Comparison of ENCODE assay signal across 9 cellular contexts in the genomic region with DNA sequence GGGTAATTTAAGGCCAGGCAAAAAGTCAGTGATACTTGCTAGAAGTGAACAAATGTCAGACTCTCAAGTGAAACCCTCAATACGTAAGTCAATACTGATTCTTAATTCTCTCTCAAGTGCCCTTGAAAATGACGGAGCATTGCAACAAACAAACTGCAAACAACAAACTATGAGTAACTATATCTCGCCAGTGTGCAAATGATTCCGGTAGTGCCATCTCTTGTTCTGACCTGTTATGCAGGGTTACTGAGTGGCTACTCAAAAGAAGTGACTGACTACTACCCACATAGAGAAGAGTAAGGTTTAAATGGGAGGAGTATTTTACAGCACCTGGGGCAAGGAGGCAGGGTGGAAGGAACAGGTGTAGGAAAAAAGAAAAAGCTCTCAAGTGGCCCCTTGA. TPM values are rescaled to one million over a fixed set of nuclear protein-coding genes. Genes with fewer than 3 reads are reported as not detected.
DNase-seq lines count a peak whose midpoint lies in the region; ATAC-seq, FAIRE-seq and TF ChIP-seq lines count a peak whose summit lies in the region.
"Had no signal": no experiment of that assay in that cellular context is flagged by ENCODE, and none has a peak within 500 bp of the region (broad histone marks: within the 10 kb centered on the region; RNA-seq: fewer than 3 reads in every experiment).

No MANE protein-coding gene starts in this region.

- CTCF ChIA-PET in activated CD8-positive, alpha-beta T cell treated with anti-CD3 and anti-CD28 coated beads for 36 hours (lab: Charles Lee), result no interaction called here

- no peaks in the 10 kb centered on the region for H3K9me3 Mint-ChIP-seq in activated T-cell treated with anti-CD3 and anti-CD28 coated beads, Interleukin-2, amount 50 U/mL, for 4 hours
- H3K9me3 Mint-ChIP-seq in activated CD8-positive, alpha-beta T cell treated with anti-CD3 and anti-CD28 coated beads for 36 hours, result no peaks in the 10 kb centered on the region

- no peaks in the 10 kb centered on the region for H3K36me3 ChIP-seq in kidney (ENCODE audit: control insufficient read depth in 1 of 2, insufficient read depth in 2 of 2, low read length in 2 of 2)
- no peaks in the 10 kb centered on the region for H3K36me3 ChIP-seq in tibial artery

- H3K4me1 Mint-ChIP-seq in activated T-cell treated with anti-CD3 and anti-CD28 coated beads, Interleukin-2, amount 50 U/mL, for 4 hours (ENCODE audit: low read depth), result peaks cover 39% of the 10 kb centered on the region
- peaks cover 52% of the 10 kb centered on the region for H3K4me1 Mint-ChIP-seq in activated CD8-positive, alpha-beta T cell treated with anti-CD3 and anti-CD28 coated beads for 36 hours (ENCODE audit: low read depth)

- no peaks in the 10 kb centered on the region for H3K36me3 Mint-ChIP-seq in activated T-cell treated with anti-CD3 and anti-CD28 coated beads, Interleukin-2, amount 50 U/mL, for 4 hours (ENCODE audit: insufficient read depth)
- H3K36me3 Mint-ChIP-seq in activated CD8-positive, alpha-beta T cell treated with anti-CD3 and anti-CD28 coated beads for 36 hours (ENCODE audit: low read depth), result peaks cover 5% of the 10 kb centered on the region

- H3K27me3 Mint-ChIP-seq in activated T-cell treated with anti-CD3 and anti-CD28 coated beads, Interleukin-2, amount 50 U/mL, for 4 hours (ENCODE audit: low read depth), result no peaks in the 10 kb centered on the region
- H3K27me3 Mint-ChIP-seq in activated CD8-positive, alpha-beta T cell treated with anti-CD3 and anti-CD28 coated beads for 36 hours, result no peaks in the 10 kb centered on the region

- no peak for TF ChIP-seq CTCF in activated CD8-positive, alpha-beta T cell treated with anti-CD3 and anti-CD28 coated beads for 36 hours (IDR thresholded peaks at IDR 0.05)
- TF ChIP-seq CTCF in kidney (IDR thresholded peaks at IDR 0.05; ENCODE audit: borderline replicate concordance, extremely low read depth, insufficient read depth), result no peak
- TF ChIP-seq CTCF in tibial artery (IDR thresholded peaks at IDR 0.05), result no peak

- H3K27ac Mint-ChIP-seq in activated CD8-positive, alpha-beta T cell treated with anti-CD3 and anti-CD28 coated beads for 36 hours, result no peak overlapping the region

- peaks cover 5 to 13% of the 10 kb centered on the region in 2 donors for H3K4me1 ChIP-seq in kidney (ENCODE audit: control insufficient read depth in 1 of 2, insufficient read depth in 1 of 2, low read depth in 1 of 2, low read length in 2 of 2)
- peaks cover 0 to 42% (median 19%) of the 10 kb centered on the region in 4 donors for H3K4me1 ChIP-seq in tibial artery

- H3K27me3 ChIP-seq in tibial artery, result no peaks in the 10 kb centered on the region

- H3K27ac ChIP-seq in kidney (ENCODE audit: low read depth in 2 of 2, low read length in 2 of 2) (peak overlapping the region; percentile 93 to 98), tibial artery (peak overlapping the region; percentile 97 to 99)

- H3K4me3 Mint-ChIP-seq in activated T-cell treated with anti-CD3 and anti-CD28 coated beads, Interleukin-2, amount 50 U/mL, for 4 hours, result peak overlapping the region; percentile 88
- H3K4me3 Mint-ChIP-seq in activated CD8-positive, alpha-beta T cell treated with anti-CD3 and anti-CD28 coated beads for 36 hours, result peak overlapping the region; percentile 87

- DNase-seq in activated T-cell treated with anti-CD3 and anti-CD28 coated beads, Interleukin-2, amount 50 U/mL, for 4 hours, result no peak
- DNase-seq in activated T-cell treated with anti-CD3 and anti-CD28 coated beads for 4 hours (no peak), kidney (no peak), tibial artery (no peak), left colon (no peak)
- DNase-seq in activated CD8-positive, alpha-beta T cell treated with anti-CD3 and anti-CD28 coated beads for 36 hours, result no peak

- POLR2A ChIA-PET in activated CD8-positive, alpha-beta T cell treated with anti-CD3 and anti-CD28 coated beads for 36 hours (lab: Charles Lee), result interaction anchor here (1.5 kb wide), 1 partner anchor 12 kb away, joined by 3 read pairs; no protein-coding TSS in a partner anchor

- no peak for ATAC-seq in activated T-cell treated with anti-CD3 and anti-CD28 coated beads, Interleukin-2, amount 50 U/mL, for 4 hours
- ATAC-seq in activated CD8-positive, alpha-beta T cell treated with anti-CD3 and anti-CD28 coated beads for 36 hours, result no peak
- no peak for ATAC-seq in GM18517 (IDR thresholded peaks at IDR 0.05; ENCODE audit: unreplicated experiment)
- no peak for ATAC-seq in GM21576 (IDR thresholded peaks at IDR 0.05; ENCODE audit: unreplicated experiment)
- no peak for ATAC-seq in left colon

- intact Hi-C loops in activated CD8-positive, alpha-beta T cell treated with anti-CD3 and anti-CD28 coated beads for 36 hours (cut with micrococcal nuclease), result loop anchor here (10.0 kb wide), 1 partner anchor 211 kb away; no protein-coding TSS in a partner anchor
- intact Hi-C loops in kidney (cut with DNase I), result no loop called here
- intact Hi-C loops in tibial artery (cut with DNase I; ENCODE audit: low total_unique reads), result no loop called here
- intact Hi-C loops in left colon (cut with DNase I, micrococcal nuclease), result no loop called here

- peak overlapping the region; percentile 79 to 94 for H3K4me3 ChIP-seq in kidney (ENCODE audit: low read length in 2 of 2)
- peak overlapping the region; percentile 70 to 93 for H3K4me3 ChIP-seq in tibial artery

- no peak for FAIRE-seq in kidney (lab: Jason Lieb, UNC)
- FAIRE-seq: G401.6 had no signal

- peak overlapping the region; percentile 61 to 86 for H3K9ac ChIP-seq in kidney (ENCODE audit: low read length in 2 of 2)

- H3K9me3 ChIP-seq in kidney (ENCODE audit: control insufficient read depth in 1 of 2, low read length in 2 of 2) (no peaks in the 10 kb centered on the region), tibial artery (no peaks in the 10 kb centered on the region)

RNA-seq across cellular contexts. Expression of gene SLC19A2, which starts 1.6 kb away (rescaled TPM):
- 10 to 100 TPM in 2 of 3 donors, 1 to 10 TPM in 1; 9.1 to 13.5 (median 12.0) TPM for total RNA-seq in activated T-cell treated with anti-CD3 and anti-CD28 coated beads, Interleukin-2, amount 50 U/mL, for 4 hours
- total RNA-seq in activated CD8-positive, alpha-beta T cell treated with anti-CD3 and anti-CD28 coated beads for 36 hours, result 1 to 10 TPM; 5.7 to 6.4 TPM
- total RNA-seq in kidney (7.8 TPM), left colon (1 to 10 TPM; 7.3 to 8.4 TPM)
- polyA plus RNA-seq in kidney (ENCODE audit: insufficient read depth, low read depth, low replicate concordance), result 10.9 TPM

RNA-seq across cellular contexts. Expression of gene CCDC181, which starts 56.8 kb away (rescaled TPM):
- under 1 TPM; 0.16 to 0.43 (median 0.16) TPM for total RNA-seq in activated T-cell treated with anti-CD3 and anti-CD28 coated beads, Interleukin-2, amount 50 U/mL, for 4 hours
- not detected for total RNA-seq in activated CD8-positive, alpha-beta T cell treated with anti-CD3 and anti-CD28 coated beads for 36 hours
- total RNA-seq in kidney, result 4.8 TPM
- polyA plus RNA-seq in kidney (ENCODE audit: insufficient read depth, low read depth, low replicate concordance), result 8.2 TPM
- total RNA-seq in left colon, result under 1 TPM; 0.11 to 0.15 TPM
